Comparison of ENCODE assay signal across 1 cellular context in genomic region chr15:51576911-51577500, GRCh38.
TF ChIP-seq lines count a peak whose summit lies in the region.

No MANE protein-coding gene starts in this region.

TF ChIP-seq in K562, 482 proteins besides CTCF, POLR2A, EP300 and RAD21 (continued from another document):
- TF ChIP-seq THRB (CRISPR knock-in tag; conservative IDR thresholded peaks at IDR 0.05) (0 out of 2 replicates have a peak, but pooled peaks have one; percentile 11), GTF2E2 (tag; IDR thresholded peaks at IDR 0.05) (no peak; the same call in 1 of the 2 replicates), MEIS2 (IDR thresholded peaks at IDR 0.05; ENCODE audit: partially characterized antibody) (peak; percentile 94), ZNF668 (CRISPR knock-in tag; IDR thresholded peaks at IDR 0.05) (no peak), FOXM1 (IDR thresholded peaks at IDR 0.05; ENCODE audit: low read depth) (no peak), FOXM1 (CRISPR knock-in tag; IDR thresholded peaks at IDR 0.05; ENCODE audit: low read depth) (no peak), PCBP1 (IDR thresholded peaks at IDR 0.05; ENCODE audit: low read depth, low read length, poor library complexity, severe bottlenecking) (no peak), FOXK2 (conservative IDR thresholded peaks at IDR 0.05 in 1 of 2, IDR thresholded peaks at IDR 0.05 in 1 of 2; ENCODE audit: low read depth in 2 of 2) (no peak), ETV6 (IDR thresholded peaks at IDR 0.05; ENCODE audit: borderline replicate concordance in 1 of 2, low read depth in 2 of 2, low read length in 1 of 2) (peak in 1 of 2 experiments; percentile 20; a peak in 1 of 4 replicates), ETV6 (CRISPR knock-in tag; IDR thresholded peaks at IDR 0.05; ENCODE audit: borderline replicate concordance) (no peak), C11orf30 (IDR thresholded peaks at IDR 0.05; ENCODE audit: low read depth) (0 out of 2 replicates have a peak, but pooled peaks have one; percentile 18)
- TF ChIP-seq, protein P1, sequence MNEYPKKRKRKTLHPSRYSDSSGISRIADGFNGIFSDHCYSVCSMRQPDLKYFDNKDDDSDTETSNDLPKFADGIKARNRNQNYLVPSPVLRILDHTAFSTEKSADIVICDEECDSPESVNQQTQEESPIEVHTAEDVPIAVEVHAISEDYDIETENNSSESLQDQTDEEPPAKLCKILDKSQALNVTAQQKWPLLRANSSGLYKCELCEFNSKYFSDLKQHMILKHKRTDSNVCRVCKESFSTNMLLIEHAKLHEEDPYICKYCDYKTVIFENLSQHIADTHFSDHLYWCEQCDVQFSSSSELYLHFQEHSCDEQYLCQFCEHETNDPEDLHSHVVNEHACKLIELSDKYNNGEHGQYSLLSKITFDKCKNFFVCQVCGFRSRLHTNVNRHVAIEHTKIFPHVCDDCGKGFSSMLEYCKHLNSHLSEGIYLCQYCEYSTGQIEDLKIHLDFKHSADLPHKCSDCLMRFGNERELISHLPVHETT (CRISPR knock-in tag; conservative IDR thresholded peaks at IDR 0.05 in 1 of 2, IDR thresholded peaks at IDR 0.05 in 1 of 2) = peak in 1 of 2 experiments; percentile 60; a peak in 1 of 4 replicates
TF ChIP-seq in K562: peak in this region for 55.
